ENCODE assay signal across 1 cellular context in the genomic region with DNA sequence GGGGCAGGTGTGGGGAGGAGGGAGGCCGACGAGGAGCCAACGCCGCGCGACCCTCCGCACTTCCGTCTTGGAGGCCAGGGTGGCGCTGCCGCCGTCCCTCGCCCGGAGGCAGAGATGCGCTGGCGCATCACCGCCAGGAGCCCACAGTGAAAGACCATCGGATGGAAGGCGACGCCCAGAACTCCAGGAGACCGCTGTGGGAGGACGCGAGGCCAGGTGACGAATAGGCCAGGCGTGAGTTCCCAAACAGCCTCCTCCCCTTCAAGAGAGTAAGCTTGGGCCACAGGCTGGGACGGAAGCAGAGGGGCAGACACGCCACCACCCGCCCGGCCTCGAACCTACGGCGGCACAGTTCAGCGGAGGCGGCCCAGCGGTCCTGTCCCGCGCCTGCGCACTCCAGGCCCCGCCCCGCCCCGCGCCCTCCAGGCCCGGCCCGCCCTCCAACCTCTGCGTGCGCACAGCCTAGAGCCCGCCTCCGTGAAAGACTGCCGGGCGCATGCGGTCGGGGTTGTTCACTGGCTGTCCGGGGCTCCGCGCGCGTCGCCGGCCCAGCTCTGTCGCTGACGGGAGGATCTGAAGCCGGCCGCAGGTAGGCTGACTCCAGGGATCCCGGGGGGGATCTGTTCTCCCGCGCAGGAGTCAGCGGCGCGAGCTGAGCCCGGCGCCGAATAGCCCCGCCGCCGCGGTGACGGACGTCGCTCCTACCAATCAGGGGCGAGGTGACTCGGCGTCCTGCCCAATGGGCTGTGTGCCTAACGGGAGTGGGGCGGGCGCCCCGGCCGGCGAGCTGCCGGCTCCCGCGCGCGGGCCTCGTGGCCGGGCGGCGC.
A peak's percentile ranks its signal among the peaks of the same experiment; 100 is the strongest.
TF ChIP-seq lines count a peak whose summit lies in the region.

A gene with protein sequence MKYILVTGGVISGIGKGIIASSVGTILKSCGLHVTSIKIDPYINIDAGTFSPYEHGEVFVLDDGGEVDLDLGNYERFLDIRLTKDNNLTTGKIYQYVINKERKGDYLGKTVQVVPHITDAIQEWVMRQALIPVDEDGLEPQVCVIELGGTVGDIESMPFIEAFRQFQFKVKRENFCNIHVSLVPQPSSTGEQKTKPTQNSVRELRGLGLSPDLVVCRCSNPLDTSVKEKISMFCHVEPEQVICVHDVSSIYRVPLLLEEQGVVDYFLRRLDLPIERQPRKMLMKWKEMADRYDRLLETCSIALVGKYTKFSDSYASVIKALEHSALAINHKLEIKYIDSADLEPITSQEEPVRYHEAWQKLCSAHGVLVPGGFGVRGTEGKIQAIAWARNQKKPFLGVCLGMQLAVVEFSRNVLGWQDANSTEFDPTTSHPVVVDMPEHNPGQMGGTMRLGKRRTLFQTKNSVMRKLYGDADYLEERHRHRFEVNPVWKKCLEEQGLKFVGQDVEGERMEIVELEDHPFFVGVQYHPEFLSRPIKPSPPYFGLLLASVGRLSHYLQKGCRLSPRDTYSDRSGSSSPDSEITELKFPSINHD (plus strand): TSS at position 456 of the 827 bp plus-strand sequence. CDS start 3,595 bp downstream, outside the sequence.

TF ChIP-seq in K562, 482 proteins besides CTCF, POLR2A, EP300 and RAD21 (continued from another document):
- TF ChIP-seq, protein P1, sequence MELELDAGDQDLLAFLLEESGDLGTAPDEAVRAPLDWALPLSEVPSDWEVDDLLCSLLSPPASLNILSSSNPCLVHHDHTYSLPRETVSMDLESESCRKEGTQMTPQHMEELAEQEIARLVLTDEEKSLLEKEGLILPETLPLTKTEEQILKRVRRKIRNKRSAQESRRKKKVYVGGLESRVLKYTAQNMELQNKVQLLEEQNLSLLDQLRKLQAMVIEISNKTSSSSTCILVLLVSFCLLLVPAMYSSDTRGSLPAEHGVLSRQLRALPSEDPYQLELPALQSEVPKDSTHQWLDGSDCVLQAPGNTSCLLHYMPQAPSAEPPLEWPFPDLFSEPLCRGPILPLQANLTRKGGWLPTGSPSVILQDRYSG (tag; conservative IDR thresholded peaks at IDR 0.05; ENCODE audit: low read depth): no peak
- TF ChIP-seq, protein P2, sequence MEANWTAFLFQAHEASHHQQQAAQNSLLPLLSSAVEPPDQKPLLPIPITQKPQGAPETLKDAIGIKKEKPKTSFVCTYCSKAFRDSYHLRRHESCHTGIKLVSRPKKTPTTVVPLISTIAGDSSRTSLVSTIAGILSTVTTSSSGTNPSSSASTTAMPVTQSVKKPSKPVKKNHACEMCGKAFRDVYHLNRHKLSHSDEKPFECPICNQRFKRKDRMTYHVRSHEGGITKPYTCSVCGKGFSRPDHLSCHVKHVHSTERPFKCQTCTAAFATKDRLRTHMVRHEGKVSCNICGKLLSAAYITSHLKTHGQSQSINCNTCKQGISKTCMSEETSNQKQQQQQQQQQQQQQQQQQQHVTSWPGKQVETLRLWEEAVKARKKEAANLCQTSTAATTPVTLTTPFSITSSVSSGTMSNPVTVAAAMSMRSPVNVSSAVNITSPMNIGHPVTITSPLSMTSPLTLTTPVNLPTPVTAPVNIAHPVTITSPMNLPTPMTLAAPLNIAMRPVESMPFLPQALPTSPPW (CRISPR knock-in tag; IDR thresholded peaks at IDR 0.05): peak; percentile 76
- TF ChIP-seq XRCC5 (IDR thresholded peaks at IDR 0.05; ENCODE audit: low read depth, low read length) (0 out of 2 replicates have a peak, but pooled peaks have one; percentile 31), THRAP3 (IDR thresholded peaks at IDR 0.05; ENCODE audit: borderline replicate concordance) (no peak), SREBF1 (IDR thresholded peaks at IDR 0.05; ENCODE audit: borderline replicate concordance, low read depth, low read length) (0 out of 2 replicates have a peak, but pooled peaks have one; percentile 26), ATF1 (CRISPR knock-in tag; IDR thresholded peaks at IDR 0.05) (no peak), ATF1 (tag; IDR thresholded peaks at IDR 0.05) (peak; percentile 65), KDM2B (CRISPR knock-in tag; IDR thresholded peaks at IDR 0.05) (0 out of 2 replicates have a peak, but pooled peaks have one; percentile 48)
- TF ChIP-seq, protein P3, sequence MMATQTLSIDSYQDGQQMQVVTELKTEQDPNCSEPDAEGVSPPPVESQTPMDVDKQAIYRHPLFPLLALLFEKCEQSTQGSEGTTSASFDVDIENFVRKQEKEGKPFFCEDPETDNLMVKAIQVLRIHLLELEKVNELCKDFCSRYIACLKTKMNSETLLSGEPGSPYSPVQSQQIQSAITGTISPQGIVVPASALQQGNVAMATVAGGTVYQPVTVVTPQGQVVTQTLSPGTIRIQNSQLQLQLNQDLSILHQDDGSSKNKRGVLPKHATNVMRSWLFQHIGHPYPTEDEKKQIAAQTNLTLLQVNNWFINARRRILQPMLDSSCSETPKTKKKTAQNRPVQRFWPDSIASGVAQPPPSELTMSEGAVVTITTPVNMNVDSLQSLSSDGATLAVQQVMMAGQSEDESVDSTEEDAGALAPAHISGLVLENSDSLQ (IDR thresholded peaks at IDR 0.05): peak; percentile 99
- TF ChIP-seq, protein P4, sequence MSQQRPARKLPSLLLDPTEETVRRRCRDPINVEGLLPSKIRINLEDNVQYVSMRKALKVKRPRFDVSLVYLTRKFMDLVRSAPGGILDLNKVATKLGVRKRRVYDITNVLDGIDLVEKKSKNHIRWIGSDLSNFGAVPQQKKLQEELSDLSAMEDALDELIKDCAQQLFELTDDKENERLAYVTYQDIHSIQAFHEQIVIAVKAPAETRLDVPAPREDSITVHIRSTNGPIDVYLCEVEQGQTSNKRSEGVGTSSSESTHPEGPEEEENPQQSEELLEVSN (IDR thresholded peaks at IDR 0.05; ENCODE audit: borderline replicate concordance in 1 of 2, extremely low read depth in 1 of 2, insufficient read depth in 1 of 2, insufficient read length in 1 of 2, low read depth in 1 of 2, low read length in 1 of 2, poor library complexity in 1 of 2, severe bottlenecking in 1 of 2): peak; percentile 98 to 100
